In the genomic region with DNA sequence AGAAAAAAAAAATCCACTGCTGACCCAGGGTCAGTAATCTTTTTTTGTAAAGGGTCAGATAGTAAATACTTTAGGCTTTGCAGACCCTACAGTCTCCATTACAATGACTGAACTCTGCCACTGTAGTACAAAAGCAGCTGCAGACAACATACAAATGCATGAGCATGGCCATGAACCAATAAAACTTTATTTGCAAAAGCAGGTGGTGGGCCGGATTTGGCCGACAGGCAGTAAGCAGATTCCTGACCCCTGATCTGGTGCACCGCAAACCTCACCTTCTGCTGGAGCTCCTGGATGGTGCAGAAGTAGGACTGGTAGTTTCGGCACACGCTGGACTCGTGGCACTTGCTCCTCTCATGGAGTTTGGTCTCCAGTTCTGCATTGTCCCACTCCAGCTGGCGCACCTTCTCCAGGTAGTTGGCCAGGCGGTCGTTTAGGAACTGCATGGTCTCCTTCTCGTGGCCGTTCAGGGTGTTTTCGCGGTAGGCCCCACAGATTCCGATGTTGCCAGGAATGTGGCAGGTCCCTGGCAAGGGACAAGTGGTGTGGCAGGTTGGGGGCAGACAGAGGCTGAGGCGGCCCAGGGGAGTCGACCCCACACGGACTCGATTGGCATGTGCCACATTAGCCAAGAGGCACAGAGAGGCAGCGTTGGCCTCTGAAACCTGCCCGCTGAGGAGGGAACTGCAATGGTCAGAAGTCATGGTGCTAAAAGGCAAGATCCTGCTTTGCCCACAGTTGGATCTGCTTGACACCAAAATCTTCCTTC, we compare ENCODE assay signal across 2 cellular contexts.
TF ChIP-seq lines count a peak whose summit lies in the region.

No MANE protein-coding gene starts in this region.

TF ChIP-seq in K562, 482 proteins besides CTCF, POLR2A, EP300 and RAD21:
- TF ChIP-seq KLF6 (CRISPR knock-in tag; IDR thresholded peaks at IDR 0.05; ENCODE audit: borderline replicate concordance) (no peak), CREB3L1 (IDR thresholded peaks at IDR 0.05; ENCODE audit: borderline replicate concordance, low read depth) (no peak), ZNF57 (CRISPR knock-in tag; IDR thresholded peaks at IDR 0.05) (no peak), TAF15 (IDR thresholded peaks at IDR 0.05; ENCODE audit: low read depth, low read length) (no peak), ARHGAP35 (IDR thresholded peaks at IDR 0.05; ENCODE audit: partially characterized antibody) (no peak), CBX2 (IDR thresholded peaks at IDR 0.05; ENCODE audit: insufficient read depth, low read length, poor library complexity, severe bottlenecking) (no peak)
- TF ChIP-seq, protein P1, sequence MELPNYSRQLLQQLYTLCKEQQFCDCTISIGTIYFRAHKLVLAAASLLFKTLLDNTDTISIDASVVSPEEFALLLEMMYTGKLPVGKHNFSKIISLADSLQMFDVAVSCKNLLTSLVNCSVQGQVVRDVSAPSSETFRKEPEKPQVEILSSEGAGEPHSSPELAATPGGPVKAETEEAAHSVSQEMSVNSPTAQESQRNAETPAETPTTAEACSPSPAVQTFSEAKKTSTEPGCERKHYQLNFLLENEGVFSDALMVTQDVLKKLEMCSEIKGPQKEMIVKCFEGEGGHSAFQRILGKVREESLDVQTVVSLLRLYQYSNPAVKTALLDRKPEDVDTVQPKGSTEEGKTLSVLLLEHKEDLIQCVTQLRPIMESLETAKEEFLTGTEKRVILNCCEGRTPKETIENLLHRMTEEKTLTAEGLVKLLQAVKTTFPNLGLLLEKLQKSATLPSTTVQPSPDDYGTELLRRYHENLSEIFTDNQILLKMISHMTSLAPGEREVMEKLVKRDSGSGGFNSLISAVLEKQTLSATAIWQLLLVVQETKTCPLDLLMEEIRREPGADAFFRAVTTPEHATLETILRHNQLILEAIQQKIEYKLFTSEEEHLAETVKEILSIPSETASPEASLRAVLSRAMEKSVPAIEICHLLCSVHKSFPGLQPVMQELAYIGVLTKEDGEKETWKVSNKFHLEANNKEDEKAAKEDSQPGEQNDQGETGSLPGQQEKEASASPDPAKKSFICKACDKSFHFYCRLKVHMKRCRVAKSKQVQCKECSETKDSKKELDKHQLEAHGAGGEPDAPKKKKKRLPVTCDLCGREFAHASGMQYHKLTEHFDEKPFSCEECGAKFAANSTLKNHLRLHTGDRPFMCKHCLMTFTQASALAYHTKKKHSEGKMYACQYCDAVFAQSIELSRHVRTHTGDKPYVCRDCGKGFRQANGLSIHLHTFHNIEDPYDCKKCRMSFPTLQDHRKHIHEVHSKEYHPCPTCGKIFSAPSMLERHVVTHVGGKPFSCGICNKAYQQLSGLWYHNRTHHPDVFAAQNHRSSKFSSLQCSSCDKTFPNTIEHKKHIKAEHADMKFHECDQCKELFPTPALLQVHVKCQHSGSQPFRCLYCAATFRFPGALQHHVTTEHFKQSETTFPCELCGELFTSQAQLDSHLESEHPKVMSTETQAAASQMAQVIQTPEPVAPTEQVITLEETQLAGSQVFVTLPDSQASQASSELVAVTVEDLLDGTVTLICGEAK (IDR thresholded peaks at IDR 0.05) = peak; percentile 86
- TF ChIP-seq, protein P1 (CRISPR knock-in tag; IDR thresholded peaks at IDR 0.05) = no peak
- TF ChIP-seq, protein P2, sequence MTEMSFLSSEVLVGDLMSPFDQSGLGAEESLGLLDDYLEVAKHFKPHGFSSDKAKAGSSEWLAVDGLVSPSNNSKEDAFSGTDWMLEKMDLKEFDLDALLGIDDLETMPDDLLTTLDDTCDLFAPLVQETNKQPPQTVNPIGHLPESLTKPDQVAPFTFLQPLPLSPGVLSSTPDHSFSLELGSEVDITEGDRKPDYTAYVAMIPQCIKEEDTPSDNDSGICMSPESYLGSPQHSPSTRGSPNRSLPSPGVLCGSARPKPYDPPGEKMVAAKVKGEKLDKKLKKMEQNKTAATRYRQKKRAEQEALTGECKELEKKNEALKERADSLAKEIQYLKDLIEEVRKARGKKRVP (CRISPR knock-in tag; IDR thresholded peaks at IDR 0.05) = no peak
- TF ChIP-seq, protein P3, sequence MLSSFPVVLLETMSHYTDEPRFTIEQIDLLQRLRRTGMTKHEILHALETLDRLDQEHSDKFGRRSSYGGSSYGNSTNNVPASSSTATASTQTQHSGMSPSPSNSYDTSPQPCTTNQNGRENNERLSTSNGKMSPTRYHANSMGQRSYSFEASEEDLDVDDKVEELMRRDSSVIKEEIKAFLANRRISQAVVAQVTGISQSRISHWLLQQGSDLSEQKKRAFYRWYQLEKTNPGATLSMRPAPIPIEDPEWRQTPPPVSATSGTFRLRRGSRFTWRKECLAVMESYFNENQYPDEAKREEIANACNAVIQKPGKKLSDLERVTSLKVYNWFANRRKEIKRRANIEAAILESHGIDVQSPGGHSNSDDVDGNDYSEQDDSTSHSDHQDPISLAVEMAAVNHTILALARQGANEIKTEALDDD (IDR thresholded peaks at IDR 0.05) = no peak

TF ChIP-seq in H1, 55 proteins besides CTCF, POLR2A, EP300 and RAD21:
- no peak for TF ChIP-seq BCL11A (IDR thresholded peaks at IDR 0.05; ENCODE audit: low read depth in 2 of 2, low read length in 2 of 2)
- TF ChIP-seq HDAC6 (IDR thresholded peaks at IDR 0.05; ENCODE audit: low read depth, low read length) = no peak
- no peak for TF ChIP-seq SIRT6 (IDR thresholded peaks at IDR 0.05; ENCODE audit: low read length)
- no peak for TF ChIP-seq TBP (IDR thresholded peaks at IDR 0.05; ENCODE audit: low read depth, low read length)
